Comparison of ENCODE assay signal across 9 cellular contexts in genomic region chr9:123562844-123563346, GRCh38.
DNase-seq lines count a peak whose midpoint lies in the region; ATAC-seq and TF ChIP-seq lines count a peak whose summit lies in the region.
"Had no signal": no experiment of that assay in that cellular context is flagged by ENCODE, and none has a peak within 500 bp of the region (broad histone marks: within the 10 kb centered on the region; RNA-seq: fewer than 3 reads in every experiment).

No MANE protein-coding gene starts in this region.

- no peak for ATAC-seq in GM21367 (IDR thresholded peaks at IDR 0.05; ENCODE audit: unreplicated experiment)

- H3F3A ChIP-seq in GM23248 (ENCODE audit: insufficient read depth): peaks cover 19% of the 10 kb centered on the region

- peaks cover 13% of the 10 kb centered on the region for H3K4me1 ChIP-seq in GM23248 (ENCODE audit: insufficient read depth)

- H2AFZ ChIP-seq in GM23248: no peak overlapping the region

- POLR2A ChIA-PET in BJ (lab: Charles Lee): no interaction called here

- CTCF ChIA-PET in BJ (lab: Yijun Ruan, JAX): interaction anchor here (1.4 kb wide), 1 partner anchor 20 kb away, joined by 4 read pairs; no protein-coding TSS in a partner anchor

- H3K9me3 ChIP-seq in GM23248 (ENCODE audit: low read depth): no peaks in the 10 kb centered on the region

- H3K27me3 ChIP-seq in BJ (ENCODE audit: control insufficient read depth, insufficient read depth, low read length) (no peaks in the 10 kb centered on the region), GM23248 (replicated peaks; ENCODE audit: insufficient read depth) (no peaks in the 10 kb centered on the region)

- peak overlapping the region; percentile 63 for H3K4me2 ChIP-seq in GM23248 (ENCODE audit: unreplicated experiment)
- H3K4me2 ChIP-seq: KMS-11 had no signal

- peak overlapping the region; percentile 60 for H3K27ac ChIP-seq in GM23248
- H3K27ac ChIP-seq: KMS-11 had no signal

- H3K4me3 ChIP-seq in BJ (ENCODE audit: low read depth, low read length) (no peak overlapping the region), GM23248 (no peak overlapping the region)

- DNase-seq in BJ (ENCODE audit: low read depth) (peak; percentile 84), GM23248 (peak; percentile 94), SW480 (ENCODE audit: low spot score) (peak; percentile 40), kidney tubule cell (ENCODE audit: low spot score) (peak; percentile 97), NCI-H2171 treated with DMSO at 0.1 percent for 48 hours (lab: John Stamatoyannopoulos, UW) (no peak), CD1c-positive myeloid dendritic cell (ENCODE audit: extremely low spot score) (no peak)
- DNase-seq in stimulated activated naive CD4-positive, alpha-beta T cell (lab: John Stamatoyannopoulos, UW): no peak

- in situ Hi-C loops in GM23248 (cut with MboI): no loop called here

- no peak overlapping the region for H3K9ac ChIP-seq in GM23248
- H3K9ac ChIP-seq: KMS-11 had no signal

- WGBS in GM23248 (ENCODE audit: low coverage in 1 of 2, low lambda C conversion rate in 2 of 2, missing lambda C conversion rate in 2 of 2), 2 experiments: 31 to 42% methylated on average over 6 of the region's 6 CpGs

- no peaks in the 10 kb centered on the region for H3K79me2 ChIP-seq in GM23248 (ENCODE audit: insufficient read depth)

- no peaks in the 10 kb centered on the region for H4K20me1 ChIP-seq in GM23248 (ENCODE audit: insufficient read depth)

- no peaks in the 10 kb centered on the region for H3K9me2 ChIP-seq in GM23248 (ENCODE audit: insufficient read depth)

- H3K36me3 ChIP-seq in BJ (ENCODE audit: control insufficient read depth, insufficient read depth, low read length) (peaks cover 3% of the 10 kb centered on the region; the same call in 1 of the 2 replicates), GM23248 (ENCODE audit: low read depth) (no peaks in the 10 kb centered on the region)

- TF ChIP-seq CTCF in BJ (IDR thresholded peaks at IDR 0.05; ENCODE audit: insufficient read depth, low read depth, low read length): no peak

Comparison
In these comparisons a context has a peak if more than half of its experiments do, and no peak if none do; other contexts are left out.
1. DNase-seq: peak in BJ (single experiment), GM23248 (single experiment), SW480 (single experiment) and kidney tubule cell (single experiment); none in stimulated activated naive CD4-positive, alpha-beta T cell (0 of 6), NCI-H2171 treated with DMSO at 0.1 percent for 48 hours (single experiment) and CD1c-positive myeloid dendritic cell (single experiment).